ENCODE assay signal across 8 cellular contexts in genomic region chr1:147723691-147724323, GRCh38. TPM values are rescaled to one million over a fixed set of nuclear protein-coding genes. Genes with fewer than 3 reads are reported as not detected.
A peak's percentile ranks its signal among the peaks of the same experiment; 100 is the strongest.
DNase-seq lines count a peak whose midpoint lies in the region; ATAC-seq, FAIRE-seq and TF ChIP-seq lines count a peak whose summit lies in the region.

No MANE protein-coding gene starts in this region.

- H3K79me2 ChIP-seq in PC-9 (ENCODE audit: low read depth), result no peaks in the 10 kb centered on the region

- peaks cover 11% of the 10 kb centered on the region for H3K27me3 ChIP-seq in A673 (replicated peaks; ENCODE audit: insufficient read depth, low read depth, low read length, poor library complexity)
- no peaks in the 10 kb centered on the region for H3K27me3 ChIP-seq in PC-9 (ENCODE audit: insufficient read depth, low read depth)
- H3K27me3 ChIP-seq in esophagus muscularis mucosa, result peaks cover 0 to 40% (median 0%) of the 10 kb centered on the region in 4 donors
- no peaks in the 10 kb centered on the region for H3K27me3 ChIP-seq in pancreas

- intact Hi-C loops in A673 (cut with micrococcal nuclease; ENCODE audit: unreplicated experiment) (loop anchor here (1.0 to 5.0 kb wide), 2 partner anchors 43 to 166 kb away; no protein-coding TSS in a partner anchor), PC-9 (cut with micrococcal nuclease; ENCODE audit: unreplicated experiment) (no loop called here), esophagus muscularis mucosa (cut with DNase I) (loop anchor here (2.0 kb wide), 1 partner anchor 169 kb away; no protein-coding TSS in a partner anchor), pancreas (cut with DNase I) (loop anchor here in 2 of 3 donors (5.0 to 10.0 kb wide), 2 partner anchors 161 to 168 kb away; no protein-coding TSS in a partner anchor)

- FAIRE-seq in pancreas (lab: Jason Lieb, UNC), result no peak

- TF ChIP-seq POLR2A in esophagus muscularis mucosa (IDR thresholded peaks at IDR 0.05; ENCODE audit: low read depth), result no peak

- no peak for TF ChIP-seq EP300 in esophagus muscularis mucosa (IDR thresholded peaks at IDR 0.05)

- POLR2A ChIA-PET in A673 (lab: Charles Lee; ENCODE audit: low non-redundant PET), result no interaction called here
- POLR2A ChIA-PET in PC-9 (lab: Charles Lee; ENCODE audit: unreplicated experiment), result no interaction called here

- WGBS in esophagus muscularis mucosa, result 54% methylated on average over 7 of the region's 7 CpGs
- WGBS in pancreas, 2 donors, result 51 to 53% methylated on average over 7 of the region's 7 CpGs

- H3K4me3 ChIP-seq in A673 (ENCODE audit: low read depth, low read length, poor library complexity, severe bottlenecking) (no peak overlapping the region), PC-9 (no peak overlapping the region), esophagus muscularis mucosa (no peak overlapping the region), pancreas (no peak overlapping the region)

- H3K36me3 ChIP-seq in A673 (ENCODE audit: insufficient read depth, low read length, poor library complexity, severe bottlenecking) (no peaks in the 10 kb centered on the region), PC-9 (ENCODE audit: low read depth) (no peaks in the 10 kb centered on the region), esophagus muscularis mucosa (no peaks in the 10 kb centered on the region), pancreas (no peaks in the 10 kb centered on the region)

- BruUV-seq in A673 (replicated peaks; lab: Mats Ljungman, UMichigan) (no TSS peak), PC-9 (replicated peaks; lab: Mats Ljungman, UMichigan) (no TSS peak)

- no peak overlapping the region for H3K4me2 ChIP-seq in PC-9

- peak; percentile 39 for DNase-seq in A673 (ENCODE audit: low spot score)
- DNase-seq in PC-9, result peak in 1 of 2 experiments; percentile 46
- DNase-seq in esophagus muscularis mucosa (ENCODE audit: extremely low spot score), result no peak
- DNase-seq in pancreas, result peak in 1 of 6 donors; percentile 11

- no peaks in the 10 kb centered on the region for H4K20me1 ChIP-seq in PC-9 (ENCODE audit: insufficient read depth)

- H3K4me1 ChIP-seq in A673 (ENCODE audit: insufficient read depth, low read length, poor library complexity, severe bottlenecking) (no peaks in the 10 kb centered on the region), PC-9 (replicated peaks; ENCODE audit: insufficient read depth) (peaks cover 58% of the 10 kb centered on the region), esophagus muscularis mucosa (no peaks in the 10 kb centered on the region), pancreas (peaks cover 0 to 3% (median 0%) of the 10 kb centered on the region in 3 donors)

- no peaks in the 10 kb centered on the region for H3K9me3 ChIP-seq in A673 (ENCODE audit: low read depth, low read length, poor library complexity, severe bottlenecking)
- H3K9me3 ChIP-seq in PC-9 (ENCODE audit: insufficient read depth, low read depth), result peaks cover 3% of the 10 kb centered on the region; the same call in 1 of the 2 replicates
- H3K9me3 ChIP-seq in esophagus muscularis mucosa, result no peaks in the 10 kb centered on the region
- H3K9me3 ChIP-seq in pancreas, result no peaks in the 10 kb centered on the region

- peak; percentile 58 for TF ChIP-seq CTCF in A673 (conservative IDR thresholded peaks at IDR 0.05; ENCODE audit: low read depth, low read length)
- TF ChIP-seq CTCF in GM12872 (IDR thresholded peaks at IDR 0.05; ENCODE audit: insufficient read depth, low read depth, low read length), result peak; percentile 33; the same call in 1 of the 3 replicates
- TF ChIP-seq CTCF in PC-9 (conservative IDR thresholded peaks at IDR 0.05), result peak; percentile 51
- peak; percentile 57 to 65 (median 57) for TF ChIP-seq CTCF in esophagus muscularis mucosa (IDR thresholded peaks at IDR 0.05)
- peak in 1 of 4 donors; percentile 29 for TF ChIP-seq CTCF in pancreas (IDR thresholded peaks at IDR 0.05)

- no peak overlapping the region for H3K27ac ChIP-seq in A673 (ENCODE audit: low read depth, low read length, poor library complexity, severe bottlenecking)
- no peak overlapping the region for H3K27ac ChIP-seq in PC-9
- H3K27ac ChIP-seq in esophagus muscularis mucosa (replicated peaks in 1 of 4), result no peak overlapping the region
- H3K27ac ChIP-seq in pancreas, result no peak overlapping the region

- peaks cover 23% of the 10 kb centered on the region; the same call in 1 of the 2 replicates for H3F3A ChIP-seq in PC-9 (ENCODE audit: insufficient read depth, low read depth)

- CTCF ChIA-PET in A673 (lab: Charles Lee), result interaction anchor here (1.1 kb wide), 1 partner anchor 169 kb away, joined by 6 read pairs; no protein-coding TSS in a partner anchor
- CTCF ChIA-PET in PC-9 (lab: Charles Lee), result no interaction called here

- ATAC-seq in pancreas (peak in 3 of 4 donors; percentile 78 to 93 (median 80)), HG02870 (IDR thresholded peaks at IDR 0.05; ENCODE audit: unreplicated experiment) (no peak), HG03280 (IDR thresholded peaks at IDR 0.05; ENCODE audit: unreplicated experiment) (no peak), GM18520 (IDR thresholded peaks at IDR 0.05; ENCODE audit: unreplicated experiment) (no peak)

- no peak overlapping the region for H2AFZ ChIP-seq in PC-9

- no peaks in the 10 kb centered on the region for H3K9me2 ChIP-seq in PC-9 (ENCODE audit: insufficient read depth)

RNA-seq across cellular contexts. Expression of gene GJA5, which starts 36.6 kb away (rescaled TPM):
- total RNA-seq in A673 (2021), result 0.28 TPM in 1 of 2 replicates, not detected in the other
- total RNA-seq in PC-9 (2021), result 2.8 and 8.7 TPM in 2 replicates
- total RNA-seq in esophagus muscularis mucosa, result 10 to 100 TPM in 3 of 4 donors, 1 to 10 TPM in 1; 9.8 to 14.6 (median 12.0) TPM
- 1 to 10 TPM in 5 of 6 donors, under 1 TPM in 1; 0.57 to 4.6 (median 2.0) TPM for total RNA-seq in pancreas
- 1 to 10 TPM; 1.6 to 2.6 TPM for polyA plus RNA-seq in pancreas

RNA-seq across cellular contexts. Expression of gene ACP6, which starts 53.5 kb away (rescaled TPM):
- total RNA-seq in A673 (2021), result 14.4 and 15.3 TPM in 2 replicates
- total RNA-seq in PC-9 (2021), result 71.4 and 85.3 TPM in 2 replicates
- total RNA-seq in esophagus muscularis mucosa, result 10 to 100 TPM in 3 of 4 donors, 1 to 10 TPM in 1; 6.5 to 21.5 (median 17.5) TPM
- total RNA-seq in pancreas, result 10 to 100 TPM in 2 of 6 donors, 1 to 10 TPM in 4; 8.5 to 15.9 (median 9.8) TPM
- 10 to 100 TPM; 10.3 to 18.6 TPM for polyA plus RNA-seq in pancreas

Comparison
In these comparisons a context has a peak if more than half of its experiments do, and no peak if none do; other contexts are left out.
1. ATAC-seq: peak in pancreas (3 of 4); none in HG02870 (single experiment), HG03280 (single experiment) and GM18520 (single experiment).